11 cellular contexts compared by ENCODE assay signal in genomic region chr19:14473073-14473790, GRCh38. TPM values are rescaled to one million over a fixed set of nuclear protein-coding genes. Genes with fewer than 3 reads are reported as not detected.
DNase-seq lines count a peak whose midpoint lies in the region; ATAC-seq and TF ChIP-seq lines count a peak whose summit lies in the region.
"Had no signal": no experiment of that assay in that cellular context is flagged by ENCODE, and none has a peak within 500 bp of the region (broad histone marks: within the 10 kb centered on the region; RNA-seq: fewer than 3 reads in every experiment).

No MANE protein-coding gene starts in this region.

- no peaks in the 10 kb centered on the region for H3K79me2 ChIP-seq in PC-3 (ENCODE audit: low read length)

- H3K4me3 ChIP-seq in iPS-18c (ENCODE audit: insufficient read depth, low read depth, low read length) (peak overlapping the region; percentile 52; the same call in 1 of the 2 replicates), suprapubic skin (peak overlapping the region; percentile 7), PC-3 (ENCODE audit: low read length) (no peak overlapping the region)

- H3K36me3 ChIP-seq in suprapubic skin (peaks cover 30% of the 10 kb centered on the region), PC-3 (ENCODE audit: low read depth, low read length) (peaks cover 19% of the 10 kb centered on the region; the same call in 1 of the 2 replicates)

- no peaks in the 10 kb centered on the region for H3K9me3 Mint-ChIP-seq in activated naive CD8-positive, alpha-beta T cell (ENCODE audit: low read depth)
- H3K9me3 Mint-ChIP-seq in activated naive CD8-positive, alpha-beta T cell treated with anti-CD3 and anti-CD28 coated beads, Interleukin-2, amount 50 U/mL, for 24 hours = no peaks in the 10 kb centered on the region
- H3K9me3 Mint-ChIP-seq in activated T-cell treated with anti-CD3 and anti-CD28 coated beads, Interleukin-2, amount 50 U/mL, for 24 hours = no peaks in the 10 kb centered on the region

- H4K20me1 ChIP-seq in PC-3 (ENCODE audit: low read length) = no peaks in the 10 kb centered on the region

- H3K9me3 ChIP-seq in iPS-18c (ENCODE audit: control insufficient read depth, insufficient read depth, low read length) = no peaks in the 10 kb centered on the region
- H3K9me3 ChIP-seq in suprapubic skin = no peaks in the 10 kb centered on the region
- no peaks in the 10 kb centered on the region for H3K9me3 ChIP-seq in PC-3 (ENCODE audit: low read length)
- H3K9me3 ChIP-seq: esophagus muscularis mucosa had no signal

- no peak for TF ChIP-seq CTCF in suprapubic skin (IDR thresholded peaks at IDR 0.05)
- no peak for TF ChIP-seq CTCF in PC-3 (conservative IDR thresholded peaks at IDR 0.05; ENCODE audit: low read depth, low read length)

- CTCF ChIA-PET in PC-3 (lab: Charles Lee) = interaction anchor here (0.8 to 1.4 kb wide), 3 partner anchors 32 to 336 kb away, joined by 3 to 7 read pairs (median 5); partner anchors contain the start of gene ASF1B

- no peak overlapping the region for H2AFZ ChIP-seq in PC-3 (ENCODE audit: low read length)

- no peak for TF ChIP-seq POLR2A in suprapubic skin (IDR thresholded peaks at IDR 0.05)

- no peak overlapping the region for H3K9ac ChIP-seq in PC-3 (ENCODE audit: low read length)

- no peak for TF ChIP-seq EP300 in suprapubic skin (IDR thresholded peaks at IDR 0.05)

- H3F3A ChIP-seq in PC-3 (ENCODE audit: low read length, unreplicated experiment) = no peaks in the 10 kb centered on the region

- 48% methylated on average over 20 of the region's 67 CpGs for WGBS in suprapubic skin

- no peak for DNase-seq in activated naive CD8-positive, alpha-beta T cell treated with anti-CD3 and anti-CD28 coated beads, Interleukin-2, amount 50 U/mL, for 24 hours
- no peak for DNase-seq in activated T-cell treated with anti-CD3 and anti-CD28 coated beads, Interleukin-2, amount 50 U/mL, for 24 hours
- DNase-seq in suprapubic skin (ENCODE audit: low spot score in 2 of 2) = no peak
- no peak for DNase-seq in PC-3
- DNase-seq: MV-4-11 had no signal

- POLR2A ChIA-PET in PC-3 (lab: Charles Lee; ENCODE audit: unreplicated experiment) = no interaction called here

- no peak overlapping the region for H3K4me2 ChIP-seq in PC-3 (ENCODE audit: low read length)

- intact Hi-C loops in PC-3 (cut with micrococcal nuclease) = loop anchor here (10.0 kb wide), 1 partner anchor 338 kb away; the partner anchor contains the start of gene ASF1B

- H3K27me3 Mint-ChIP-seq in activated naive CD8-positive, alpha-beta T cell = peaks cover 5% of the 10 kb centered on the region
- H3K27me3 Mint-ChIP-seq in activated naive CD8-positive, alpha-beta T cell treated with anti-CD3 and anti-CD28 coated beads, Interleukin-2, amount 50 U/mL, for 24 hours = peaks cover 18% of the 10 kb centered on the region
- H3K27me3 Mint-ChIP-seq in activated T-cell treated with anti-CD3 and anti-CD28 coated beads, Interleukin-2, amount 50 U/mL, for 24 hours = peaks cover 25% of the 10 kb centered on the region

- no peak overlapping the region for H3K27ac Mint-ChIP-seq in activated naive CD8-positive, alpha-beta T cell
- H3K27ac Mint-ChIP-seq in activated naive CD8-positive, alpha-beta T cell treated with anti-CD3 and anti-CD28 coated beads, Interleukin-2, amount 50 U/mL, for 24 hours = no peak overlapping the region
- no peak overlapping the region for H3K27ac Mint-ChIP-seq in activated T-cell treated with anti-CD3 and anti-CD28 coated beads, Interleukin-2, amount 50 U/mL, for 24 hours

- no TSS peak for BruUV-seq in PC-3 (replicated peaks; lab: Mats Ljungman, UMichigan)

- H3K27me3 ChIP-seq in suprapubic skin (peaks cover 28% of the 10 kb centered on the region), PC-3 (ENCODE audit: low read length) (no peaks in the 10 kb centered on the region)

- H3K27ac ChIP-seq in suprapubic skin (no peak overlapping the region), PC-3 (ENCODE audit: low read length) (no peak overlapping the region)
- H3K27ac ChIP-seq: VCaP had no signal

- peaks cover 62% of the 10 kb centered on the region for H3K4me1 ChIP-seq in suprapubic skin
- peaks cover 29% of the 10 kb centered on the region for H3K4me1 ChIP-seq in PC-3 (ENCODE audit: insufficient read depth, low read length)

- no peaks in the 10 kb centered on the region for H3K36me3 Mint-ChIP-seq in activated naive CD8-positive, alpha-beta T cell
- H3K36me3 Mint-ChIP-seq in activated naive CD8-positive, alpha-beta T cell treated with anti-CD3 and anti-CD28 coated beads, Interleukin-2, amount 50 U/mL, for 24 hours (ENCODE audit: low read depth) = peaks cover 6% of the 10 kb centered on the region
- peaks cover 40% of the 10 kb centered on the region for H3K36me3 Mint-ChIP-seq in activated T-cell treated with anti-CD3 and anti-CD28 coated beads, Interleukin-2, amount 50 U/mL, for 24 hours (ENCODE audit: low read depth)

- peak overlapping the region; percentile 65 for H3K4me3 Mint-ChIP-seq in activated naive CD8-positive, alpha-beta T cell
- H3K4me3 Mint-ChIP-seq in activated naive CD8-positive, alpha-beta T cell treated with anti-CD3 and anti-CD28 coated beads, Interleukin-2, amount 50 U/mL, for 24 hours = no peak overlapping the region
- H3K4me3 Mint-ChIP-seq in activated T-cell treated with anti-CD3 and anti-CD28 coated beads, Interleukin-2, amount 50 U/mL, for 24 hours = peak overlapping the region; percentile 15

- peaks cover 24% of the 10 kb centered on the region for H3K4me1 Mint-ChIP-seq in activated naive CD8-positive, alpha-beta T cell (ENCODE audit: low read depth)
- peaks cover 32% of the 10 kb centered on the region for H3K4me1 Mint-ChIP-seq in activated naive CD8-positive, alpha-beta T cell treated with anti-CD3 and anti-CD28 coated beads, Interleukin-2, amount 50 U/mL, for 24 hours
- peaks cover 35% of the 10 kb centered on the region for H3K4me1 Mint-ChIP-seq in activated T-cell treated with anti-CD3 and anti-CD28 coated beads, Interleukin-2, amount 50 U/mL, for 24 hours (ENCODE audit: low read depth)

- H3K9me2 ChIP-seq in PC-3 (replicated peaks; ENCODE audit: low read length) = no peaks in the 10 kb centered on the region

- no peak for ATAC-seq in activated naive CD8-positive, alpha-beta T cell treated with anti-CD3 and anti-CD28 coated beads, Interleukin-2, amount 50 U/mL, for 24 hours
- ATAC-seq in HG03135 (IDR thresholded peaks at IDR 0.05; ENCODE audit: unreplicated experiment) (no peak), GM18909 (IDR thresholded peaks at IDR 0.05; ENCODE audit: poor library complexity, unreplicated experiment) (no peak), PC-3 (no peak)

RNA-seq across cellular contexts. Expression of gene PTGER1, which starts 1.9 kb away (rescaled TPM):
- total RNA-seq in suprapubic skin = under 1 TPM in 1 of 4 donors, not detected in 3; 0.47 TPM
- 2.2 and 2.4 TPM in 2 replicates for total RNA-seq in PC-3 (2014; rRNA removed)

RNA-seq across cellular contexts. Expression of gene GIPC1, which starts 22.7 kb away (rescaled TPM):
- 100 to 1,000 TPM in 3 of 4 donors, 10 to 100 TPM in 1; 85.8 to 111 (median 105) TPM for total RNA-seq in suprapubic skin
- 538 and 671 TPM in 2 replicates for total RNA-seq in PC-3 (2014; rRNA removed)

RNA-seq across cellular contexts. Expression of gene PKN1, which starts 40.1 kb away (rescaled TPM):
- 10 to 100 TPM in 3 of 4 donors, 1 to 10 TPM in 1; 8.6 to 21.2 (median 14.9) TPM for total RNA-seq in suprapubic skin
- 186 and 238 TPM in 2 replicates for total RNA-seq in PC-3 (2014; rRNA removed)

RNA-seq across cellular contexts. Expression of gene DNAJB1, which starts 45.0 kb away (rescaled TPM):
- total RNA-seq in suprapubic skin (100 to 1,000 TPM in 3 of 4 donors, 10 to 100 TPM in 1; 54.5 to 197 (median 145) TPM), PC-3 (2014; rRNA removed) (167 and 178 TPM in 2 replicates)

RNA-seq across cellular contexts. Expression of gene DDX39A, which starts 54.1 kb away (rescaled TPM):
- 100 to 1,000 TPM in 3 of 4 donors, 10 to 100 TPM in 1; 80.9 to 149 (median 111) TPM for total RNA-seq in suprapubic skin
- 308 and 311 TPM in 2 replicates for total RNA-seq in PC-3 (2014; rRNA removed)
